8 cellular contexts compared by ENCODE assay signal in genomic region chr10:70381491-70382421, GRCh38. TPM values are rescaled to one million over a fixed set of nuclear protein-coding genes. Genes with fewer than 3 reads are reported as not detected.
DNase-seq lines count a peak whose midpoint lies in the region; ATAC-seq and TF ChIP-seq lines count a peak whose summit lies in the region.

No MANE protein-coding gene starts in this region.

- peak overlapping the region; percentile 84 for H3K4me3 Mint-ChIP-seq in activated naive CD4-positive, alpha-beta T cell treated with anti-CD3 and anti-CD28 coated beads, Interleukin-2, amount 10 ng/mL, durations not matched to agents 7 days and 5 days

- peaks cover 16% of the 10 kb centered on the region for H3K27me3 Mint-ChIP-seq in activated naive CD4-positive, alpha-beta T cell treated with anti-CD3 and anti-CD28 coated beads, Interleukin-2, amount 10 ng/mL, durations not matched to agents 7 days and 5 days

- POLR2A ChIA-PET in AG04449 (lab: Yijun Ruan, JAX), result interaction anchor here (0.7 kb wide), 1 partner anchor 211 kb away, joined by 3 read pairs; the partner anchor contains the start of gene SAR1A

- peak overlapping the region; percentile 80 for H3K27ac Mint-ChIP-seq in activated naive CD4-positive, alpha-beta T cell treated with anti-CD3 and anti-CD28 coated beads, Interleukin-2, amount 10 ng/mL, durations not matched to agents 7 days and 5 days

- DNase-seq in AG04449 (ENCODE audit: low read depth, low spot score) (no peak), GM13976 (ENCODE audit: low spot score) (peak; percentile 79), NCI-H446 (lab: John Stamatoyannopoulos, UW) (peak; percentile 33 to 73), globus pallidus (ENCODE audit: low spot score) (peak; percentile 34), nucleus accumbens (lab: John Stamatoyannopoulos, UW) (peak in 43 of 56 donors; percentile 22 to 73 (median 55)), mucosa of gallbladder (ENCODE audit: low spot score) (no peak)
- DNase-seq in activated naive CD4-positive, alpha-beta T cell treated with anti-CD3 and anti-CD28 coated beads, Interleukin-2, amount 10 ng/mL, durations not matched to agents 7 days and 5 days, result peak; percentile 67

- in situ Hi-C loops in GM13976 (cut with MboI; ENCODE audit: low sequenced_read_pairs, unreplicated experiment), result no loop called here

- TF ChIP-seq CTCF in AG04449 (IDR thresholded peaks at IDR 0.05; ENCODE audit: insufficient read depth, low read length, missing control alignments) (no peak), GM13976 (IDR thresholded peaks at IDR 0.05; ENCODE audit: borderline replicate concordance, control extremely low read depth, extremely low read depth, insufficient read depth, missing control alignments) (no peak)

- H3K9me3 Mint-ChIP-seq in activated naive CD4-positive, alpha-beta T cell treated with anti-CD3 and anti-CD28 coated beads, Interleukin-2, amount 10 ng/mL, durations not matched to agents 7 days and 5 days, result peaks cover 6% of the 10 kb centered on the region

- peaks cover 19% of the 10 kb centered on the region for H3K4me1 Mint-ChIP-seq in activated naive CD4-positive, alpha-beta T cell treated with anti-CD3 and anti-CD28 coated beads, Interleukin-2, amount 10 ng/mL, durations not matched to agents 7 days and 5 days

- no peaks in the 10 kb centered on the region for H3K36me3 Mint-ChIP-seq in activated naive CD4-positive, alpha-beta T cell treated with anti-CD3 and anti-CD28 coated beads, Interleukin-2, amount 10 ng/mL, durations not matched to agents 7 days and 5 days

- CTCF ChIA-PET in AG04449 (lab: Yijun Ruan, JAX), result interaction anchor here (0.6 to 10.0 kb wide), 8 partner anchors 9 to 160 kb away, joined by 3 to 103 read pairs (median 4); no protein-coding TSS in a partner anchor
- CTCF ChIA-PET in activated naive CD4-positive, alpha-beta T cell treated with anti-CD3 and anti-CD28 coated beads, Interleukin-2, amount 10 ng/mL, durations not matched to agents 7 days and 5 days (lab: Charles Lee), result interaction anchor here (0.9 to 2.6 kb wide), 6 partner anchors 17 to 160 kb away, joined by 3 to 14 read pairs (median 3); no protein-coding TSS in a partner anchor

- H3K4me3 ChIP-seq in AG04449 (ENCODE audit: low read depth, low read length), result peak overlapping the region; percentile 79

- ATAC-seq in HG02938 (IDR thresholded peaks at IDR 0.05; ENCODE audit: unreplicated experiment), result peak; percentile 38

RNA-seq across cellular contexts. Expression of gene LRRC20, which starts 0.7 kb away (rescaled TPM):
- total RNA-seq in mucosa of gallbladder, result 11.4 TPM

RNA-seq across cellular contexts. Expression of gene EIF4EBP2, which starts 22.2 kb away (rescaled TPM):
- 88.2 TPM for total RNA-seq in mucosa of gallbladder

RNA-seq across cellular contexts. Expression of gene NODAL, which starts 59.7 kb away (rescaled TPM):
- total RNA-seq in mucosa of gallbladder, result 0.12 TPM

Comparison
In these comparisons a context has a peak if more than half of its experiments do, and no peak if none do; other contexts are left out.
1. DNase-seq: peak in GM13976 (single experiment), NCI-H446 (2 of 2), activated naive CD4-positive, alpha-beta T cell treated with anti-CD3 and anti-CD28 coated beads, Interleukin-2, amount 10 ng/mL, durations not matched to agents 7 days and 5 days (single experiment), globus pallidus (single experiment) and nucleus accumbens (43 of 56); none in AG04449 (single experiment) and mucosa of gallbladder (single experiment).